In the genomic region with DNA sequence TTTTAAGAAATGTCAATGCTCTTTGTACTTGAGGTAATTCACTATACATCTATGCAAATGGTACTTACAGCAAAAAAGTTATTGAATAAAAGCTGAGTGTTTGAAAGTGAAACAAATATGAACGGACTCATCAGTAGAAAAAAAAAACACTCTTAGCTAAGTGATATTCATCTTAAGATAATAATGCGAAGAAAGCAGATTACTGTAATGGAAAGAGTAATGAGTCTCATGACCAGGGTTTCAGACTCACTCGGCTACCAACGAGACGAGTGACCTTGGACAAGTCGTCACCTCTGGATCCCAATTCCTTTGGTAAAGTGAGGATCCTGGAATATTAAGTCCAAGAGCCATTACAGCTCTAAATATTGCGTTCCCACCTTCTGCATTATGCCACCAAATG, we compare ENCODE assay signal across 14 cellular contexts. TPM values are rescaled to one million over a fixed set of nuclear protein-coding genes. Genes with fewer than 3 reads are reported as not detected.
DNase-seq lines count a peak whose midpoint lies in the region; ATAC-seq, FAIRE-seq and TF ChIP-seq lines count a peak whose summit lies in the region.
"Had no signal": no experiment of that assay in that cellular context is flagged by ENCODE, and none has a peak within 500 bp of the region (broad histone marks: within the 10 kb centered on the region; RNA-seq: fewer than 3 reads in every experiment).

No MANE protein-coding gene starts in this region.

- no peaks in the 10 kb centered on the region for H3K36me3 ChIP-seq in CD4-positive, CD25-positive, alpha-beta regulatory T cell (ENCODE audit: control insufficient read depth, insufficient read depth, low read length)
- H3K36me3 ChIP-seq in OCI-LY3 (replicated peaks; ENCODE audit: low read depth, low read length) (peaks cover 18% of the 10 kb centered on the region), pancreas (no peaks in the 10 kb centered on the region)

- no peaks in the 10 kb centered on the region for H4K20me1 ChIP-seq in OCI-LY3 (ENCODE audit: insufficient read depth, low read length)

- no peaks in the 10 kb centered on the region for H3K9me3 ChIP-seq in CD4-positive, CD25-positive, alpha-beta regulatory T cell (ENCODE audit: control insufficient read depth in 2 of 2, low read length in 2 of 2)
- H3K9me3 ChIP-seq in OCI-LY3 (ENCODE audit: insufficient read depth, low read length) (no peaks in the 10 kb centered on the region; the same call in 1 of the 2 replicates), pancreas (no peaks in the 10 kb centered on the region)

- H3K9me3 Mint-ChIP-seq in CD4-positive, CD25-positive, alpha-beta regulatory T cell = peaks cover 0 to 1% (median 0%) of the 10 kb centered on the region in 7 donors

- H3K36me3 Mint-ChIP-seq in CD4-positive, CD25-positive, alpha-beta regulatory T cell = peaks cover 23% of the 10 kb centered on the region

- H3K27ac Mint-ChIP-seq in CD4-positive, CD25-positive, alpha-beta regulatory T cell = peak overlapping the region; percentile 12 to 69 (median 32)

- no peak for FAIRE-seq in pancreas (lab: Jason Lieb, UNC)

- peaks cover 58% of the 10 kb centered on the region for H3K79me2 ChIP-seq in OCI-LY3 (ENCODE audit: low read length)

- no peaks in the 10 kb centered on the region for H3K27me3 ChIP-seq in CD4-positive, CD25-positive, alpha-beta regulatory T cell (ENCODE audit: control insufficient read depth, insufficient read depth, low read length)
- H3K27me3 ChIP-seq in OCI-LY3 (ENCODE audit: low read depth, low read length) (no peaks in the 10 kb centered on the region), pancreas (no peaks in the 10 kb centered on the region)

- H3K27me3 Mint-ChIP-seq in CD4-positive, CD25-positive, alpha-beta regulatory T cell = no peaks in the 10 kb centered on the region

- peak overlapping the region; percentile 71 for H3K4me2 ChIP-seq in OCI-LY3 (ENCODE audit: low read length)

- intact Hi-C loops in pancreas (cut with DNase I) = no loop called here

- no peak overlapping the region for H3K27ac ChIP-seq in CD4-positive, CD25-positive, alpha-beta regulatory T cell (ENCODE audit: insufficient read depth, low read length, poor library complexity, severe bottlenecking)
- H3K27ac ChIP-seq in OCI-LY3 (ENCODE audit: low read length) (peak overlapping the region; percentile 3; the same call in 1 of the 2 replicates), pancreas (peak overlapping the region in 3 of 4 donors; percentile 28 to 82 (median 59))

- H3K4me3 ChIP-seq in CD4-positive, CD25-positive, alpha-beta regulatory T cell (ENCODE audit: low read depth, low read length) = no peak overlapping the region
- peak overlapping the region; percentile 49 for H3K4me3 ChIP-seq in OCI-LY3 (ENCODE audit: low read length)
- H3K4me3 ChIP-seq in pancreas = peak overlapping the region in 1 of 4 donors; percentile 32

- H2AFZ ChIP-seq in OCI-LY3 (ENCODE audit: low read depth, low read length) = no peak overlapping the region

- DNase-seq in CD4-positive, CD25-positive, alpha-beta regulatory T cell = no peak
- DNase-seq in dermis blood vessel endothelial cell = peak; percentile 35
- no peak for DNase-seq in pancreas
- no peak for DNase-seq in foreskin melanocyte
- no peak for DNase-seq in NCI-H2029 (lab: John Stamatoyannopoulos, UW)
- DNase-seq: activated CD4-positive, CD25-positive, alpha-beta regulatory T cell; activated CD8-positive, alpha-beta memory T cell treated with anti-CD3 and anti-CD28 coated beads, Interleukin-2, amount 50 U/mL, for 4 hours; effector CD8-positive, alpha-beta T cell; IMR-90; midbrain; NCI-H1105 treated with DMSO at 0.1 percent for 48 hours; substantia nigra had no signal

- TF ChIP-seq CTCF in OCI-LY3 (IDR thresholded peaks at IDR 0.05; ENCODE audit: low read depth, low read length) (no peak), pancreas (IDR thresholded peaks at IDR 0.05) (no peak)

- peaks cover 41 to 76% (median 42%) of the 10 kb centered on the region in 4 donors for H3K4me1 Mint-ChIP-seq in CD4-positive, CD25-positive, alpha-beta regulatory T cell

- peak overlapping the region in 1 of 4 donors; percentile 28 for H3K4me3 Mint-ChIP-seq in CD4-positive, CD25-positive, alpha-beta regulatory T cell

- H3K9ac ChIP-seq in OCI-LY3 (ENCODE audit: low read length) = peak overlapping the region; percentile 21

- ATAC-seq in CD4-positive, CD25-positive, alpha-beta regulatory T cell (ENCODE audit: low read depth in 2 of 2) = no peak
- ATAC-seq in pancreas (no peak), HG03025 (IDR thresholded peaks at IDR 0.05; ENCODE audit: low FRiP score, unreplicated experiment) (no peak)

- H3K4me1 ChIP-seq in CD4-positive, CD25-positive, alpha-beta regulatory T cell (ENCODE audit: control insufficient read depth, insufficient read depth, low read length, poor library complexity, severe bottlenecking) = no peaks in the 10 kb centered on the region
- H3K4me1 ChIP-seq in OCI-LY3 (ENCODE audit: low read length) = peaks cover 46% of the 10 kb centered on the region
- peaks cover 37 to 69% (median 61%) of the 10 kb centered on the region in 3 donors for H3K4me1 ChIP-seq in pancreas

- 19 to 21% methylated on average over 7 of the region's 7 CpGs for WGBS in pancreas, 2 donors

RNA-seq across cellular contexts. Expression of gene PACSIN2, which starts 57.0 kb away (rescaled TPM):
- 60.8 TPM for total RNA-seq in CD4-positive, CD25-positive, alpha-beta regulatory T cell
- polyA plus RNA-seq in CD4-positive, CD25-positive, alpha-beta regulatory T cell = 10 to 100 TPM; 27.5 to 38.1 (median 34.7) TPM
- total RNA-seq in dermis blood vessel endothelial cell (68.9 and 93.6 TPM in 2 replicates), pancreas (100 to 1,000 TPM in 2 of 6 donors, 10 to 100 TPM in 4; 65.2 to 109 (median 96.0) TPM)
- 10 to 100 TPM; 45.1 to 90.6 TPM for polyA plus RNA-seq in pancreas
